In genomic region chr9:21559402-21560280, GRCh38 we compare ENCODE assay signal across 8 cellular contexts.
DNase-seq lines count a peak whose midpoint lies in the region; ATAC-seq and TF ChIP-seq lines count a peak whose summit lies in the region.

No MANE protein-coding gene starts in this region.

- 1% methylated on average over 30 to 88 of the region's 88 CpGs for WGBS in psoas muscle, 3 donors

- intact Hi-C loops in left cardiac atrium (cut with DNase I) (no loop called here), psoas muscle (cut with DNase I) (no loop called here)

- H3K27me3 ChIP-seq in Peyer's patch, result peaks cover 0 to 4% of the 10 kb centered on the region in 2 donors
- peaks cover 7 to 68% (median 19%) of the 10 kb centered on the region in 3 donors for H3K27me3 ChIP-seq in psoas muscle (ENCODE audit: insufficient read depth in 3 of 3, low read length in 2 of 3)

- H3K4me3 ChIP-seq in Peyer's patch, result peak overlapping the region; percentile 53 to 97 (median 68)
- H3K4me3 ChIP-seq in psoas muscle, result peak overlapping the region; percentile 66

- H3K36me3 ChIP-seq in Peyer's patch (no peaks in the 10 kb centered on the region), psoas muscle (ENCODE audit: insufficient read depth in 1 of 2, low read depth in 1 of 2) (no peaks in the 10 kb centered on the region)

- TF ChIP-seq POLR2A in Peyer's patch (IDR thresholded peaks at IDR 0.05), result peak; percentile 91 to 96

- no peaks in the 10 kb centered on the region for H3K9me3 ChIP-seq in Peyer's patch
- no peaks in the 10 kb centered on the region for H3K9me3 ChIP-seq in psoas muscle

- H3K27ac ChIP-seq in Peyer's patch (peak overlapping the region; percentile 18 to 87 (median 80)), psoas muscle (no peak overlapping the region)

- peaks cover 0 to 7% (median 2%) of the 10 kb centered on the region in 4 donors for H3K4me1 ChIP-seq in Peyer's patch
- H3K4me1 ChIP-seq in psoas muscle, result peaks cover 4% of the 10 kb centered on the region

- in situ Hi-C loops in G401 (cut with HindIII; ENCODE audit: low sequenced_read_pairs), result no loop called here

- peak in 3 of 6 experiments; percentile 49 to 68 (median 55) for TF ChIP-seq CTCF in Peyer's patch (IDR thresholded peaks at IDR 0.05)
- no peak for TF ChIP-seq CTCF in psoas muscle (IDR thresholded peaks at IDR 0.05)

- DNase-seq in G401 (ENCODE audit: low spot score) (peak; percentile 50), Peyer's patch (peak in 2 of 3 donors; percentile 83 to 91), left cardiac atrium (peak; percentile 24), psoas muscle (peak; percentile 34 to 57), mucosa of gallbladder (ENCODE audit: low spot score) (no peak), KG1 (lab: John Stamatoyannopoulos, UW) (no peak)
- DNase-seq in activated naive CD4-positive, alpha-beta T cell treated with anti-CD3 and anti-CD28 coated beads, Interleukin-2, amount 50 U/mL, for 16 hours, result peak; percentile 63

- ATAC-seq in HG02588 (IDR thresholded peaks at IDR 0.05; ENCODE audit: unreplicated experiment), result peak; percentile 61
- peak; percentile 67 to 95 for ATAC-seq in left cardiac atrium
- peak in 1 of 4 donors; percentile 40 for ATAC-seq in psoas muscle

Comparison
In these comparisons a context has a peak if more than half of its experiments do, and no peak if none do; other contexts are left out.
1. DNase-seq: peak in G401 (single experiment), Peyer's patch (2 of 3), activated naive CD4-positive, alpha-beta T cell treated with anti-CD3 and anti-CD28 coated beads, Interleukin-2, amount 50 U/mL, for 16 hours (single experiment), left cardiac atrium (single experiment) and psoas muscle (2 of 2); none in mucosa of gallbladder (single experiment) and KG1 (single experiment).